Comparison of ENCODE assay signal across 25 cellular contexts in genomic region chr13:74920945-74921725, GRCh38.
DNase-seq lines count a peak whose midpoint lies in the region; ATAC-seq and TF ChIP-seq lines count a peak whose summit lies in the region.
"Had no signal": no experiment of that assay in that cellular context is flagged by ENCODE, and none has a peak within 500 bp of the region (broad histone marks: within the 10 kb centered on the region; RNA-seq: fewer than 3 reads in every experiment).

No MANE protein-coding gene starts in this region.

- H3K79me2 ChIP-seq in osteoblast (ENCODE audit: insufficient read depth, low read length), result no peaks in the 10 kb centered on the region

- peaks cover 0 to 2% of the 10 kb centered on the region in 2 donors for H3K27me3 Mint-ChIP-seq in CD8-positive, alpha-beta memory T cell
- H3K27me3 Mint-ChIP-seq: activated CD4-positive, alpha-beta memory T cell treated with anti-CD3 and anti-CD28 coated beads, Interleukin-2, amount 10 ng/mL, durations not matched to agents 7 days and 5 days had no signal

- H3K27me3 ChIP-seq in CD8-positive, alpha-beta memory T cell (ENCODE audit: insufficient read depth, low read length, poor library complexity, severe bottlenecking), result no peaks in the 10 kb centered on the region
- H3K27me3 ChIP-seq in osteoblast (ENCODE audit: insufficient read depth, low read length), result no peaks in the 10 kb centered on the region

- POLR2A ChIA-PET in CD8-positive, alpha-beta memory T cell (lab: Charles Lee), result no interaction called here

- peak overlapping the region; percentile 6 for H3K27ac ChIP-seq in CD8-positive, alpha-beta memory T cell (ENCODE audit: low read depth, low read length)
- no peak overlapping the region for H3K27ac ChIP-seq in osteoblast (ENCODE audit: low read depth, low read length)
- H3K27ac ChIP-seq: A549, C4-2B, psoas muscle, skin epidermis, WERI-Rb-1 had no signal

- H4K20me1 ChIP-seq in osteoblast (ENCODE audit: insufficient read depth, low read length), result no peaks in the 10 kb centered on the region

- no peaks in the 10 kb centered on the region for H3K4me1 ChIP-seq in CD8-positive, alpha-beta memory T cell (ENCODE audit: insufficient read depth, low read length)
- H3K4me1 ChIP-seq in osteoblast (ENCODE audit: insufficient read depth, low read length), result no peaks in the 10 kb centered on the region
- H3K4me1 ChIP-seq: A549, psoas muscle had no signal

- H3K27ac Mint-ChIP-seq in CD8-positive, alpha-beta memory T cell, result peak overlapping the region in 1 of 8 donors; percentile 15
- H3K27ac Mint-ChIP-seq: activated CD4-positive, alpha-beta memory T cell treated with anti-CD3 and anti-CD28 coated beads, Interleukin-2, amount 10 ng/mL, durations not matched to agents 7 days and 5 days had no signal

- DNase-seq in CD8-positive, alpha-beta memory T cell, result no peak
- DNase-seq in M059J (ENCODE audit: low read depth), result peak; percentile 80
- DNase-seq in erythroblast (lab: John Stamatoyannopoulos, UW), result peak; percentile 50 to 75
- no peak for DNase-seq in osteoblast (ENCODE audit: insufficient read length, low spot score, missing footprints)
- DNase-seq in A172 (ENCODE audit: low spot score), result no peak
- DNase-seq in NCI-H1092 treated with DMSO at 0.1 percent for 48 hours (lab: John Stamatoyannopoulos, UW), result no peak
- DNase-seq: activated CD4-positive, alpha-beta memory T cell treated with anti-CD3 and anti-CD28 coated beads, Interleukin-2, amount 10 ng/mL, durations not matched to agents 7 days and 5 days; activated naive CD4-positive, alpha-beta T cell treated with Interleukin-2 at 50 U/mL for 16 hours; activated T-cell treated with anti-CD3 and anti-CD28 coated beads, Interleukin-2, amount 50 U/mL, for 1 hour; aorta; DMS153; effector memory CD4-positive, alpha-beta T cell; NCI-H1105 treated with DMSO at 0.1 percent for 48 hours; psoas muscle; SHP77; stimulated activated CD4-positive, alpha-beta T cell treated with anti-CD3 and anti-CD28 coated beads, Interleukin-4, amount 100 ng/mL, for 1 hour; T-helper 1 cell; WERI-Rb-1 had no signal

- peaks cover 0 to 7% (median 3%) of the 10 kb centered on the region in 5 donors for H3K9me3 Mint-ChIP-seq in CD8-positive, alpha-beta memory T cell

- CTCF ChIA-PET in CD8-positive, alpha-beta memory T cell (lab: Charles Lee), result no interaction called here

- no peak overlapping the region for H3K4me3 ChIP-seq in CD8-positive, alpha-beta memory T cell (ENCODE audit: low read length)
- H3K4me3 ChIP-seq in osteoblast (ENCODE audit: insufficient read depth, low read length), result no peak overlapping the region
- H3K4me3 ChIP-seq: A549, psoas muscle, skin epidermis had no signal

- ATAC-seq in GM18907 (IDR thresholded peaks at IDR 0.05; ENCODE audit: unreplicated experiment) (peak; percentile 65), HG03571 (IDR thresholded peaks at IDR 0.05; ENCODE audit: unreplicated experiment) (no peak)
- ATAC-seq: A549, left lobe of liver, psoas muscle had no signal

- TF ChIP-seq POLR2A in erythroblast (IDR thresholded peaks at IDR 0.05; ENCODE audit: low read length), result no peak

- no peaks in the 10 kb centered on the region for H3K9me3 ChIP-seq in CD8-positive, alpha-beta memory T cell (ENCODE audit: low read length)
- no peaks in the 10 kb centered on the region for H3K9me3 ChIP-seq in osteoblast (ENCODE audit: low read depth, low read length)
- H3K9me3 ChIP-seq: A549 had no signal

- no peaks in the 10 kb centered on the region for H3K36me3 Mint-ChIP-seq in CD8-positive, alpha-beta memory T cell

- H3K36me3 ChIP-seq in CD8-positive, alpha-beta memory T cell (ENCODE audit: insufficient read depth, low read length), result no peaks in the 10 kb centered on the region
- no peaks in the 10 kb centered on the region for H3K36me3 ChIP-seq in osteoblast (ENCODE audit: insufficient read depth, low read length)
- H3K36me3 ChIP-seq: WERI-Rb-1 had no signal

- no peak overlapping the region for H3K4me2 ChIP-seq in osteoblast (ENCODE audit: insufficient read depth, low read length)
- H3K4me2 ChIP-seq: A549 had no signal

- no peak for TF ChIP-seq CTCF in osteoblast (IDR thresholded peaks at IDR 0.05; ENCODE audit: extremely low read depth, low read depth, low read length)

- peaks cover 6 to 11% (median 7%) of the 10 kb centered on the region in 3 donors for H3K4me1 Mint-ChIP-seq in CD8-positive, alpha-beta memory T cell

- no peak overlapping the region for H3K4me3 Mint-ChIP-seq in CD8-positive, alpha-beta memory T cell
- H3K4me3 Mint-ChIP-seq: activated CD4-positive, alpha-beta memory T cell treated with anti-CD3 and anti-CD28 coated beads, Interleukin-2, amount 10 ng/mL, durations not matched to agents 7 days and 5 days; neural crest cell had no signal

- H2AFZ ChIP-seq in osteoblast (ENCODE audit: low read length), result no peak overlapping the region

Comparison
In these comparisons a context has a peak if more than half of its experiments do, and no peak if none do; other contexts are left out.
1. DNase-seq: peak in M059J (single experiment) and erythroblast (2 of 2); none in CD8-positive, alpha-beta memory T cell (0 of 5), osteoblast (single experiment), A172 (single experiment) and NCI-H1092 treated with DMSO at 0.1 percent for 48 hours (single experiment).